ENCODE assay signal across 20 cellular contexts in the genomic region with DNA sequence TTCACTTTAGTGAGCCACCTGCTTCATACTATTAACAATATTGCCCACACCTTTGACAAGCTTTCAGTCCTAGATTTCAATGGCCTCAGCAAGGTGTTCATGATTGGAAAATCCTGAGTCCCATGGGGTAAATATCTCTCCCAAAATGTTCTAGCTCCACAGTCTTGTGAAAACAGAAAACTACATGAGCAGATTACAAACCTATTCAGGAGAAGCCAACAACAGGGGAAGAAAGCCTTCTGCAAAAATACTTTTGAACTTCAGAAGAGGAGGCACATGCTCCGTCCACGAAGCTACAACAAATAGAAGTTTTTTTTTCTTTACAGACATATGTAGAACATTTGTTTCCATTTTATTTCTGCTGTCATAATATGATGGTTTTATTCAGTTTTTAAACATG.
"Had no signal": no experiment of that assay in that cellular context is flagged by ENCODE, and none has a peak within 500 bp of the region (broad histone marks: within the 10 kb centered on the region; RNA-seq: fewer than 3 reads in every experiment).

No MANE protein-coding gene starts in this region.

- ATAC-seq: gastroesophageal sphincter had no signal

- FAIRE-seq: bronchial epithelial cell, keratinocyte had no signal

- H3K4me1 ChIP-seq: parathyroid adenoma, psoas muscle, testis had no signal

- H3K9me3 Mint-ChIP-seq: activated CD4-positive, alpha-beta memory T cell treated with anti-CD3 and anti-CD28 coated beads for 36 hours; activated CD4-positive, alpha-beta T cell treated with anti-CD3 and anti-CD28 coated beads, Interleukin-2, amount 10 ng/mL, durations not matched to agents 24 days and 14 days; activated naive CD4-positive, alpha-beta T cell treated with anti-CD3 and anti-CD28 coated beads for 36 hours; activated naive CD8-positive, alpha-beta T cell treated with anti-CD3 and anti-CD28 coated beads for 36 hours; activated T-helper 1 cell treated with anti-CD3 and anti-CD28 coated beads, Interleukin-12 subunit alpha, Interleukin-12 subunit beta, Interleukin-2, Interleukin-4 antibody, amounts not matched to agents 30 ng/mL and 10 ng/mL and 1 ng/mL, durations not matched to agents 14 hours and 24 hours and 36 hours; central memory CD8-positive, alpha-beta T cell; T-helper 1 cell treated with Interleukin-12 subunit alpha and Interleukin-12 subunit beta and Interleukin-4 antibody, amounts not matched to agents 30 μg/mL and 1 μg/mL, for 36 hours had no signal

- H3K4me3 ChIP-seq: psoas muscle, testis, transverse colon had no signal

- H3K27me3 Mint-ChIP-seq: activated CD4-positive, alpha-beta memory T cell treated with anti-CD3 and anti-CD28 coated beads for 36 hours; activated CD4-positive, alpha-beta T cell treated with anti-CD3 and anti-CD28 coated beads, Interleukin-2, amount 10 ng/mL, durations not matched to agents 24 days and 14 days; central memory CD8-positive, alpha-beta T cell; stimulated activated naive B cell treated with anti-CD40 and anti-IgM and Interleukin-4, amounts not matched to agents 10 μg/mL and 1 μg/mL and 100 μg/mL, for 72 hours had no signal

- DNase-seq: activated effector memory CD4-positive, alpha-beta T cell treated with anti-CD3 and anti-CD28 coated beads, Interleukin-2, amount 50 U/mL, for 16 hours; activated naive CD8-positive, alpha-beta T cell treated with anti-CD3 and anti-CD28 coated beads for 36 hours; activated T-cell treated with anti-CD3 and anti-CD28 coated beads, Interleukin-2, amount 50 U/mL, for 1 hour; effector memory CD4-positive, alpha-beta T cell; psoas muscle; stimulated activated naive B cell treated with anti-CD40 and anti-IgM and Interleukin-4, amounts not matched to agents 10 μg/mL and 1 μg/mL and 100 μg/mL, for 72 hours had no signal

- H3K9me3 ChIP-seq: gastroesophageal sphincter, psoas muscle, stomach, testis, transverse colon had no signal

- H3K27ac Mint-ChIP-seq: activated CD4-positive, alpha-beta memory T cell treated with anti-CD3 and anti-CD28 coated beads for 36 hours; activated CD4-positive, alpha-beta T cell treated with anti-CD3 and anti-CD28 coated beads, Interleukin-2, amount 10 ng/mL, durations not matched to agents 24 days and 14 days; activated naive CD4-positive, alpha-beta T cell treated with anti-CD3 and anti-CD28 coated beads for 36 hours; activated naive CD8-positive, alpha-beta T cell treated with anti-CD3 and anti-CD28 coated beads for 36 hours; activated T-helper 1 cell treated with anti-CD3 and anti-CD28 coated beads, Interleukin-12 subunit alpha, Interleukin-12 subunit beta, Interleukin-2, Interleukin-4 antibody, amounts not matched to agents 30 ng/mL and 10 ng/mL and 1 ng/mL, durations not matched to agents 14 hours and 24 hours and 36 hours; stimulated activated naive B cell treated with anti-CD40 and anti-IgM and Interleukin-4, amounts not matched to agents 10 μg/mL and 1 μg/mL and 100 μg/mL, for 72 hours; T-helper 1 cell treated with Interleukin-12 subunit alpha and Interleukin-12 subunit beta and Interleukin-4 antibody, amounts not matched to agents 30 μg/mL and 1 μg/mL, for 36 hours had no signal

- H3K4me1 Mint-ChIP-seq: activated CD4-positive, alpha-beta T cell treated with anti-CD3 and anti-CD28 coated beads, Interleukin-2, amount 10 ng/mL, durations not matched to agents 24 days and 14 days; activated naive CD8-positive, alpha-beta T cell treated with anti-CD3 and anti-CD28 coated beads for 36 hours; central memory CD8-positive, alpha-beta T cell; stimulated activated naive B cell treated with anti-CD40 and anti-IgM and Interleukin-4, amounts not matched to agents 10 μg/mL and 1 μg/mL and 100 μg/mL, for 72 hours had no signal

- H3K27ac ChIP-seq: dorsolateral prefrontal cortex, gastroesophageal sphincter, parathyroid adenoma, psoas muscle, stomach, testis, transverse colon had no signal

- H3K4me3 Mint-ChIP-seq: activated CD4-positive, alpha-beta memory T cell treated with anti-CD3 and anti-CD28 coated beads for 36 hours; activated CD4-positive, alpha-beta T cell treated with anti-CD3 and anti-CD28 coated beads, Interleukin-2, amount 10 ng/mL, durations not matched to agents 24 days and 14 days; activated naive CD4-positive, alpha-beta T cell treated with anti-CD3 and anti-CD28 coated beads for 36 hours; activated naive CD8-positive, alpha-beta T cell treated with anti-CD3 and anti-CD28 coated beads for 36 hours; activated T-helper 1 cell treated with anti-CD3 and anti-CD28 coated beads, Interleukin-12 subunit alpha, Interleukin-12 subunit beta, Interleukin-2, Interleukin-4 antibody, amounts not matched to agents 30 ng/mL and 10 ng/mL and 1 ng/mL, durations not matched to agents 14 hours and 24 hours and 36 hours; central memory CD8-positive, alpha-beta T cell; stimulated activated naive B cell treated with anti-CD40 and anti-IgM and Interleukin-4, amounts not matched to agents 10 μg/mL and 1 μg/mL and 100 μg/mL, for 72 hours; T-helper 1 cell treated with Interleukin-12 subunit alpha and Interleukin-12 subunit beta and Interleukin-4 antibody, amounts not matched to agents 30 μg/mL and 1 μg/mL, for 36 hours had no signal

- H3K27me3 ChIP-seq: gastroesophageal sphincter, stomach, testis, transverse colon had no signal

- H3K36me3 ChIP-seq: gastroesophageal sphincter, stomach, transverse colon had no signal

- H3K79me2 ChIP-seq: parathyroid adenoma had no signal

- H3K36me3 Mint-ChIP-seq: activated CD4-positive, alpha-beta memory T cell treated with anti-CD3 and anti-CD28 coated beads for 36 hours; activated naive CD8-positive, alpha-beta T cell treated with anti-CD3 and anti-CD28 coated beads for 36 hours; stimulated activated naive B cell treated with anti-CD40 and anti-IgM and Interleukin-4, amounts not matched to agents 10 μg/mL and 1 μg/mL and 100 μg/mL, for 72 hours had no signal

- H3K9ac ChIP-seq: parathyroid adenoma had no signal
